10 cellular contexts compared by ENCODE assay signal in the genomic region with DNA sequence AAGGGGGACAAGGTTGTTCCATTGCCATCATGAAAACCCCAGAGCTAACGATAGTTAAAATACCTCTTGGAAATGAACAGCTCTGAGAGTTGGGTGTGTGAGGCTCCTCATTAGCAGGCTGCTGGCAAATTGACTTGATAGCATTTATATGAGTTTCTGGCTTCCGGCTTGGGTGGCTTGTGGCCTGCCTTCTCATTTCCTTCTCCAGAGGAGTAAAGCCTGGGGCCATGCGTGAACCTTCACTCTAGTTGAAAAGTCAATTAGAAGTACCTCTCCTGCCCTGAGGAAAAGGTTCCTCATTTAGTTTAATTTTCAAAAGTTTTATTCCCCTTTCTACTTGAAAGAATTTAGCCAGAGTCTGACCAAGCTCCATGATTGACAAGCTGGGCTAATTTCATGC.
DNase-seq lines count a peak whose midpoint lies in the region; ATAC-seq lines count a peak whose summit lies in the region.
"Had no signal": no experiment of that assay in that cellular context is flagged by ENCODE, and none has a peak within 500 bp of the region (broad histone marks: within the 10 kb centered on the region; RNA-seq: fewer than 3 reads in every experiment).

No MANE protein-coding gene starts in this region.

- CTCF ChIA-PET in activated CD4-positive, alpha-beta T cell treated with anti-CD3 and anti-CD28 coated beads, Interleukin-2, amount 10 ng/mL, durations not matched to agents 7 days and 5 days (lab: Charles Lee), result interaction anchor here (1.2 kb wide), 1 partner anchor 12 kb away, joined by 3 read pairs; no protein-coding TSS in a partner anchor

- no peaks in the 10 kb centered on the region for H3K27me3 Mint-ChIP-seq in activated CD4-positive, alpha-beta T cell treated with anti-CD3 and anti-CD28 coated beads, Interleukin-2, amount 10 ng/mL, durations not matched to agents 7 days and 5 days
- H3K27me3 Mint-ChIP-seq in activated naive CD8-positive, alpha-beta T cell treated with anti-CD3 and anti-CD28 coated beads, Interleukin-2, amount 50 U/mL, for 24 hours, result no peaks in the 10 kb centered on the region
- no peaks in the 10 kb centered on the region for H3K27me3 Mint-ChIP-seq in stimulated activated naive B cell treated with anti-CD40 and anti-IgM and Interleukin-4, amounts not matched to agents 10 μg/mL and 1 μg/mL and 100 μg/mL, for 72 hours

- peak overlapping the region; percentile 81 for H3K27ac Mint-ChIP-seq in activated CD4-positive, alpha-beta T cell treated with anti-CD3 and anti-CD28 coated beads, Interleukin-2, amount 10 ng/mL, durations not matched to agents 7 days and 5 days
- H3K27ac Mint-ChIP-seq in activated naive CD8-positive, alpha-beta T cell treated with anti-CD3 and anti-CD28 coated beads, Interleukin-2, amount 50 U/mL, for 24 hours, result peak overlapping the region; percentile 39
- peak overlapping the region; percentile 56 for H3K27ac Mint-ChIP-seq in stimulated activated naive B cell treated with anti-CD40 and anti-IgM and Interleukin-4, amounts not matched to agents 10 μg/mL and 1 μg/mL and 100 μg/mL, for 72 hours

- ATAC-seq in activated naive CD8-positive, alpha-beta T cell treated with anti-CD3 and anti-CD28 coated beads, Interleukin-2, amount 50 U/mL, for 24 hours, result peak; percentile 74
- peak; percentile 58 to 61 for ATAC-seq in stimulated activated naive B cell treated with anti-CD40 and anti-IgM and Interleukin-4, amounts not matched to agents 10 μg/mL and 1 μg/mL and 100 μg/mL, for 72 hours (replicated peaks)
- ATAC-seq in HG03460 (IDR thresholded peaks at IDR 0.05; ENCODE audit: unreplicated experiment), result no peak
- ATAC-seq in GM18517 (IDR thresholded peaks at IDR 0.05; ENCODE audit: unreplicated experiment), result no peak

- peak overlapping the region; percentile 12 for H3K4me3 Mint-ChIP-seq in activated CD4-positive, alpha-beta T cell treated with anti-CD3 and anti-CD28 coated beads, Interleukin-2, amount 10 ng/mL, durations not matched to agents 7 days and 5 days
- H3K4me3 Mint-ChIP-seq in activated naive CD8-positive, alpha-beta T cell treated with anti-CD3 and anti-CD28 coated beads, Interleukin-2, amount 50 U/mL, for 24 hours, result no peak overlapping the region
- no peak overlapping the region for H3K4me3 Mint-ChIP-seq in stimulated activated naive B cell treated with anti-CD40 and anti-IgM and Interleukin-4, amounts not matched to agents 10 μg/mL and 1 μg/mL and 100 μg/mL, for 72 hours

- POLR2A ChIA-PET in activated CD4-positive, alpha-beta T cell treated with anti-CD3 and anti-CD28 coated beads, Interleukin-2, amount 10 ng/mL, durations not matched to agents 7 days and 5 days (lab: Charles Lee), result no interaction called here

- H3K36me3 Mint-ChIP-seq in activated CD4-positive, alpha-beta T cell treated with anti-CD3 and anti-CD28 coated beads, Interleukin-2, amount 10 ng/mL, durations not matched to agents 7 days and 5 days (ENCODE audit: low read depth), result peaks cover 60% of the 10 kb centered on the region
- H3K36me3 Mint-ChIP-seq in activated naive CD8-positive, alpha-beta T cell treated with anti-CD3 and anti-CD28 coated beads, Interleukin-2, amount 50 U/mL, for 24 hours (ENCODE audit: low read depth), result peaks cover 43% of the 10 kb centered on the region
- peaks cover 41 to 64% of the 10 kb centered on the region in 2 donors for H3K36me3 Mint-ChIP-seq in stimulated activated naive B cell treated with anti-CD40 and anti-IgM and Interleukin-4, amounts not matched to agents 10 μg/mL and 1 μg/mL and 100 μg/mL, for 72 hours

- no peaks in the 10 kb centered on the region for H3K9me3 Mint-ChIP-seq in activated CD4-positive, alpha-beta T cell treated with anti-CD3 and anti-CD28 coated beads, Interleukin-2, amount 10 ng/mL, durations not matched to agents 7 days and 5 days
- no peaks in the 10 kb centered on the region for H3K9me3 Mint-ChIP-seq in activated naive CD8-positive, alpha-beta T cell treated with anti-CD3 and anti-CD28 coated beads, Interleukin-2, amount 50 U/mL, for 24 hours
- H3K9me3 Mint-ChIP-seq in stimulated activated naive B cell treated with anti-CD40 and anti-IgM and Interleukin-4, amounts not matched to agents 10 μg/mL and 1 μg/mL and 100 μg/mL, for 72 hours, result no peaks in the 10 kb centered on the region

- peak; percentile 90 to 91 for DNase-seq in Kasumi-1 (lab: John Stamatoyannopoulos, UW)
- DNase-seq in activated CD4-positive, alpha-beta T cell treated with anti-CD3 and anti-CD28 coated beads, Interleukin-2, amount 10 ng/mL, durations not matched to agents 7 days and 5 days, result peak; percentile 61
- peak; percentile 28 for DNase-seq in activated naive CD8-positive, alpha-beta T cell treated with anti-CD3 and anti-CD28 coated beads, Interleukin-2, amount 50 U/mL, for 24 hours
- no peak for DNase-seq in stimulated activated naive B cell treated with anti-CD40 and anti-IgM and Interleukin-4, amounts not matched to agents 10 μg/mL and 1 μg/mL and 100 μg/mL, for 72 hours
- DNase-seq in NCI-H187 treated with DMSO at 0.1 percent for 48 hours (lab: John Stamatoyannopoulos, UW), result no peak
- DNase-seq: DMS153, IMR-90, NCI-H524 had no signal

- peaks cover 74% of the 10 kb centered on the region for H3K4me1 Mint-ChIP-seq in activated CD4-positive, alpha-beta T cell treated with anti-CD3 and anti-CD28 coated beads, Interleukin-2, amount 10 ng/mL, durations not matched to agents 7 days and 5 days
- H3K4me1 Mint-ChIP-seq in activated naive CD8-positive, alpha-beta T cell treated with anti-CD3 and anti-CD28 coated beads, Interleukin-2, amount 50 U/mL, for 24 hours, result peaks cover 65% of the 10 kb centered on the region
- peaks cover 65 to 76% of the 10 kb centered on the region in 2 donors for H3K4me1 Mint-ChIP-seq in stimulated activated naive B cell treated with anti-CD40 and anti-IgM and Interleukin-4, amounts not matched to agents 10 μg/mL and 1 μg/mL and 100 μg/mL, for 72 hours

Comparison
In these comparisons a context has a peak if more than half of its experiments do, and no peak if none do; other contexts are left out.
1. DNase-seq: peak in Kasumi-1 (2 of 2), activated CD4-positive, alpha-beta T cell treated with anti-CD3 and anti-CD28 coated beads, Interleukin-2, amount 10 ng/mL, durations not matched to agents 7 days and 5 days (single experiment) and activated naive CD8-positive, alpha-beta T cell treated with anti-CD3 and anti-CD28 coated beads, Interleukin-2, amount 50 U/mL, for 24 hours (single experiment); none in stimulated activated naive B cell treated with anti-CD40 and anti-IgM and Interleukin-4, amounts not matched to agents 10 μg/mL and 1 μg/mL and 100 μg/mL, for 72 hours (single experiment) and NCI-H187 treated with DMSO at 0.1 percent for 48 hours (single experiment).
2. ATAC-seq: peak in activated naive CD8-positive, alpha-beta T cell treated with anti-CD3 and anti-CD28 coated beads, Interleukin-2, amount 50 U/mL, for 24 hours (single experiment) and stimulated activated naive B cell treated with anti-CD40 and anti-IgM and Interleukin-4, amounts not matched to agents 10 μg/mL and 1 μg/mL and 100 μg/mL, for 72 hours (2 of 2); none in HG03460 (single experiment) and GM18517 (single experiment).
3. Peak in every context shown above with its lines, with median percentiles within 50 percentile points of each other: H3K27ac Mint-ChIP-seq.